9 cellular contexts compared by ENCODE assay signal in genomic region chr3:113516115-113516505, GRCh38. TPM values are rescaled to one million over a fixed set of nuclear protein-coding genes. Genes with fewer than 3 reads are reported as not detected.
A peak's percentile ranks its signal among the peaks of the same experiment; 100 is the strongest.
DNase-seq lines count a peak whose midpoint lies in the region; ATAC-seq and TF ChIP-seq lines count a peak whose summit lies in the region.
"Had no signal": no experiment of that assay in that cellular context is flagged by ENCODE, and none has a peak within 500 bp of the region (broad histone marks: within the 10 kb centered on the region; RNA-seq: fewer than 3 reads in every experiment).

No MANE protein-coding gene starts in this region.

- H3K9me3 Mint-ChIP-seq in natural killer cell: no peaks in the 10 kb centered on the region
- H3K9me3 Mint-ChIP-seq: T-cell had no signal

- no peak for ATAC-seq in natural killer cell
- no peak for ATAC-seq in HG03045 (IDR thresholded peaks at IDR 0.05; ENCODE audit: unreplicated experiment)

- intact Hi-C loops in colonic mucosa (cut with DNase I): no loop called here
- intact Hi-C loops in natural killer cell (cut with micrococcal nuclease): loop anchor here (10.0 kb wide), 1 partner anchor 179 kb away; the partner anchor contains the start of gene USF3

- H3K27me3 Mint-ChIP-seq in natural killer cell (ENCODE audit: low read depth in 2 of 2): peaks cover 19 to 30% of the 10 kb centered on the region in 2 donors

- H3K36me3 ChIP-seq in colonic mucosa (no peaks in the 10 kb centered on the region), skeletal muscle satellite cell (ENCODE audit: insufficient read depth, low read length) (no peaks in the 10 kb centered on the region)

- H3K9ac ChIP-seq in colonic mucosa (ENCODE audit: low read depth in 2 of 2, low read length in 2 of 2): peak overlapping the region in 1 of 2 donors; percentile 97
- H3K9ac ChIP-seq in skeletal muscle satellite cell (ENCODE audit: low read depth, low read length): no peak overlapping the region

- H3K4me1 ChIP-seq in colonic mucosa (no peaks in the 10 kb centered on the region), skeletal muscle satellite cell (ENCODE audit: control insufficient read depth, insufficient read depth, low read length) (peaks cover 9% of the 10 kb centered on the region)

- no peaks in the 10 kb centered on the region for H3K27me3 ChIP-seq in colonic mucosa
- peaks cover 14% of the 10 kb centered on the region for H3K27me3 ChIP-seq in skeletal muscle satellite cell (ENCODE audit: control insufficient read depth, insufficient read depth, low read length)

- peak overlapping the region; percentile 93 for H3K27ac ChIP-seq in colonic mucosa

- H3K4me3 Mint-ChIP-seq in natural killer cell: no peak overlapping the region

- H3K4me3 ChIP-seq in NB4 (ENCODE audit: low read depth, low read length) (peak overlapping the region; percentile 98), colonic mucosa (peak overlapping the region; percentile 78), skeletal muscle satellite cell (ENCODE audit: low read length) (peak overlapping the region; percentile 91)

- H3K4me1 Mint-ChIP-seq in natural killer cell: peaks cover 6 to 8% of the 10 kb centered on the region in 2 donors

- DNase-seq in NCI-H1417 (lab: John Stamatoyannopoulos, UW) (peak in 2 of 3 experiments; percentile 46 to 65), NCI-H1417 treated with DMSO at 0.1 percent for 48 hours (lab: John Stamatoyannopoulos, UW) (no peak), NB4 (ENCODE audit: low read depth) (peak; percentile 48), colonic mucosa (peak; percentile 39), natural killer cell (no peak), islet precursor cell (no peak)
- DNase-seq: T-cell had no signal

- H3K36me3 Mint-ChIP-seq in natural killer cell: no peaks in the 10 kb centered on the region
- H3K36me3 Mint-ChIP-seq: T-cell had no signal

- H3K27ac Mint-ChIP-seq in natural killer cell: no peak overlapping the region

- no peak for TF ChIP-seq POLR2A in NB4 (IDR thresholded peaks at IDR 0.05; ENCODE audit: extremely low read depth, insufficient read length)

- H3K4me2 ChIP-seq in skeletal muscle satellite cell (ENCODE audit: low read length): peak overlapping the region; percentile 89

- TF ChIP-seq CTCF in NB4 (IDR thresholded peaks at IDR 0.05; ENCODE audit: low read depth, low read length) (peak; percentile 5), colonic mucosa (IDR thresholded peaks at IDR 0.05) (peak; percentile 11), natural killer cell (IDR thresholded peaks at IDR 0.05) (no peak)

- no peaks in the 10 kb centered on the region for H3K9me3 ChIP-seq in colonic mucosa
- H3K9me3 ChIP-seq in skeletal muscle satellite cell (replicated peaks; ENCODE audit: low read length): no peaks in the 10 kb centered on the region

RNA-seq across cellular contexts. Expression of gene SPICE1, which starts 1.2 kb away (rescaled TPM):
- 10 to 100 TPM; 20.7 to 26.0 TPM for total RNA-seq in colonic mucosa
- 12.7 and 13.1 TPM in 2 replicates for total RNA-seq in skeletal muscle satellite cell (2012; rRNA removed)
- total RNA-seq in natural killer cell: 10 to 100 TPM in 2 of 3 donors, 1 to 10 TPM in 1; 8.6 to 14.7 (median 14.2) TPM

RNA-seq across cellular contexts. Expression of gene SIDT1, which starts 16.2 kb away (rescaled TPM):
- 10 to 100 TPM; 35.9 to 42.1 TPM for total RNA-seq in colonic mucosa
- not detected in 2 replicates for total RNA-seq in skeletal muscle satellite cell (2012; rRNA removed)
- total RNA-seq in natural killer cell: 100 to 1,000 TPM in 2 of 3 donors, 10 to 100 TPM in 1; 86.9 to 136 (median 101) TPM

Comparison
In these comparisons a context has a peak if more than half of its experiments do, and no peak if none do; other contexts are left out.
1. DNase-seq: peak in NCI-H1417 (2 of 3), NB4 (single experiment) and colonic mucosa (single experiment); none in NCI-H1417 treated with DMSO at 0.1 percent for 48 hours (single experiment), natural killer cell (single experiment) and islet precursor cell (single experiment).
2. Peak in every context shown above with its lines, with median percentiles within 50 percentile points of each other: H3K4me3 ChIP-seq.